In the genomic region with DNA sequence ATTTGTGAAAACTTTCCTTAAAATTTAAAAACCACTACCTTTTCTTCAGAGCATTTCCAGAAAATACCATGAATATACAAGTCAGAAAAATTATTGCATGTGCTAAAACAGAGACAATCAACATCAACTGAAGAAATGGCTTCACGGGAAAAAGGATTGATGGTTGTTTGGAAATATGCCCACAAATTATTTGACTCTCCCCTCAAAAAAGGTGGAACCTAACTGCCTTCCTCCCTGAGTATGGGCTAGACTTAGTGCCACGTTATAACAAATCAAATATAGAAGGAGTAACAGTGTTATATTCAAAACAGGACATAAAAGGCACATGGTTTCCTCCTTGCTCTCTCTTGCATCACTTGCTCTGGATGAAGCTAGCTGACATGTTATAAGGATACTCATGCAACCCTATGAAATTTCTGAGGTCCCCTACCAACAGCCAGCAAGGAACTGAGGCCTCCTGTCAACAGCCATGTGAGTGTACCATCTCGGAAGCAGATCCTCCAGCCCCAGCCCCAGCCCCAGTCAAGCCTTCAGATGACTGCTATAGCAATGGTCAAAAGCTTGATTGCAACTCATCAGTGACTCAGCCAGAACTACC, we compare ENCODE assay signal across 21 cellular contexts.
"Had no signal": no experiment of that assay in that cellular context is flagged by ENCODE, and none has a peak within 500 bp of the region (broad histone marks: within the 10 kb centered on the region; RNA-seq: fewer than 3 reads in every experiment).

No MANE protein-coding gene starts in this region.

- ATAC-seq: activated naive CD8-positive, alpha-beta T cell treated with anti-CD3 and anti-CD28 coated beads, Interleukin-2, amount 50 U/mL, for 24 hours; gastrocnemius medialis; left cardiac atrium; left ventricle myocardium superior; mucosa of descending colon; natural killer cell treated with Interleukin-12 subunit alpha and Interleukin-12 subunit beta and Interleukin-15 and Interleukin-18, amount 100 ng/mL, for 72 hours; stimulated activated naive B cell treated with anti-CD40 and anti-IgM and Interleukin-4, amounts not matched to agents 10 μg/mL and 1 μg/mL and 100 μg/mL, for 72 hours had no signal

- H3K27me3 Mint-ChIP-seq: activated CD4-positive, alpha-beta memory T cell treated with anti-CD3 and anti-CD28 coated beads for 36 hours; activated naive CD8-positive, alpha-beta T cell treated with anti-CD3 and anti-CD28 coated beads, Interleukin-2, amount 50 U/mL, for 24 hours; natural killer cell treated with Interleukin-12 subunit alpha and Interleukin-12 subunit beta and Interleukin-15 and Interleukin-18, amount 100 ng/mL, for 72 hours; stimulated activated naive B cell treated with anti-CD40 and anti-IgM and Interleukin-4, amounts not matched to agents 10 μg/mL and 1 μg/mL and 100 μg/mL, for 72 hours had no signal

- H3K27ac Mint-ChIP-seq: activated CD4-positive, alpha-beta memory T cell treated with anti-CD3 and anti-CD28 coated beads for 36 hours; activated naive CD8-positive, alpha-beta T cell treated with anti-CD3 and anti-CD28 coated beads, Interleukin-2, amount 50 U/mL, for 24 hours; natural killer cell treated with Interleukin-12 subunit alpha and Interleukin-12 subunit beta and Interleukin-15 and Interleukin-18, amount 100 ng/mL, for 72 hours; stimulated activated naive B cell treated with anti-CD40 and anti-IgM and Interleukin-4, amounts not matched to agents 10 μg/mL and 1 μg/mL and 100 μg/mL, for 72 hours had no signal

- H3K4me3 Mint-ChIP-seq: activated CD4-positive, alpha-beta memory T cell treated with anti-CD3 and anti-CD28 coated beads for 36 hours; activated naive CD8-positive, alpha-beta T cell treated with anti-CD3 and anti-CD28 coated beads, Interleukin-2, amount 50 U/mL, for 24 hours; natural killer cell treated with Interleukin-12 subunit alpha and Interleukin-12 subunit beta and Interleukin-15 and Interleukin-18, amount 100 ng/mL, for 72 hours; stimulated activated naive B cell treated with anti-CD40 and anti-IgM and Interleukin-4, amounts not matched to agents 10 μg/mL and 1 μg/mL and 100 μg/mL, for 72 hours had no signal

- H3K9me3 Mint-ChIP-seq: activated CD4-positive, alpha-beta memory T cell treated with anti-CD3 and anti-CD28 coated beads for 36 hours; activated naive CD8-positive, alpha-beta T cell treated with anti-CD3 and anti-CD28 coated beads, Interleukin-2, amount 50 U/mL, for 24 hours; natural killer cell treated with Interleukin-12 subunit alpha and Interleukin-12 subunit beta and Interleukin-15 and Interleukin-18, amount 100 ng/mL, for 72 hours had no signal

- DNase-seq: activated CD4-positive, alpha-beta memory T cell treated with anti-CD3 and anti-CD28 coated beads for 36 hours; activated CD4-positive, alpha-beta T cell treated with anti-CD3 and anti-CD28 coated beads for 48 hours; activated effector memory CD4-positive, alpha-beta T cell treated with Interleukin-2 at 50 U/mL for 16 hours; activated naive CD4-positive, alpha-beta T cell treated with Interleukin-2 at 50 U/mL for 16 hours; activated naive CD8-positive, alpha-beta T cell treated with anti-CD3 and anti-CD28 coated beads, Interleukin-2, amount 50 U/mL, for 24 hours; amygdala; caudate nucleus; cortex of kidney; esophagus squamous epithelium; gastrocnemius medialis; head of caudate nucleus; hippocampal formation; left cardiac atrium; left ventricle myocardium superior; mucosa of descending colon; stimulated activated CD4-positive, alpha-beta T cell treated with anti-CD3 and anti-CD28 coated beads, Interleukin-1b, Interleukin-23, amount 100 ng/mL, for 48 hours; stimulated activated CD4-positive, alpha-beta T cell treated with anti-CD3 and anti-CD28 coated beads, Interleukin-4, amount 100 ng/mL, for 4 hours; stimulated activated CD8-positive, alpha-beta memory T cell treated with anti-CD3 and anti-CD28 coated beads, Interleukin-4, amount 100 ng/mL, for 48 hours; stimulated activated naive B cell treated with anti-CD40 and anti-IgM and Interleukin-4, amounts not matched to agents 10 μg/mL and 1 μg/mL and 100 μg/mL, for 72 hours; transverse colon had no signal
